ENCODE assay signal across 14 cellular contexts in the genomic region with DNA sequence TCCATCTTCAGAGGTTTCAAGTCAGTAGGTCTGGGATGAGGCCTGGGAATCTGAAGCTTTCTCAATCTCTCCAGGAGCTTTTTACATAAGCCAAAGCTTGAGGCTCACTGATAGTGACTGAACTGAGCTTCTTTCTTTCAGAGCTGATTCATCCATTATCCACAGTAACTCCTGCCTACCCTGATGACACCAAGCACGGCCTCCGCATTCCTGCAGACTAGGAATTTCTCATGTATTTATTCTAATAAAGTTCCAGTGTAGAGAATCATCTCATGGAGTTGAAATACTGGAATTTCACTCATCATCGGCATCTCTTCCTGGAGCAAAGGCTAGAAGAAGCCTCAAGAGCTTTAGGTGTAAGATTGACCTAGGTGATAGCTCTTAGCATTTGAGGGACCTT. TPM values are rescaled to one million over a fixed set of nuclear protein-coding genes. Genes with fewer than 3 reads are reported as not detected.
DNase-seq lines count a peak whose midpoint lies in the region; ATAC-seq and TF ChIP-seq lines count a peak whose summit lies in the region.
"Had no signal": no experiment of that assay in that cellular context is flagged by ENCODE, and none has a peak within 500 bp of the region (broad histone marks: within the 10 kb centered on the region; RNA-seq: fewer than 3 reads in every experiment).

No MANE protein-coding gene starts in this region.

- POLR2A ChIA-PET in MCF 10A (lab: Yijun Ruan, JAX): no interaction called here

- no peaks in the 10 kb centered on the region for H3K27me3 Mint-ChIP-seq in MCF 10A (ENCODE audit: insufficient read depth, unreplicated experiment)

- H3K27me3 ChIP-seq in mammary epithelial cell (ENCODE audit: insufficient read depth, low read length): no peaks in the 10 kb centered on the region
- H3K27me3 ChIP-seq in smooth muscle cell (ENCODE audit: low read depth): no peaks in the 10 kb centered on the region
- H3K27me3 ChIP-seq in upper lobe of right lung: no peaks in the 10 kb centered on the region
- H3K27me3 ChIP-seq: tibial nerve had no signal

- CTCF ChIA-PET in mammary epithelial cell (lab: Charles Lee; ENCODE audit: low non-redundant PET) (no interaction called here), MCF 10A (lab: Yijun Ruan, JAX) (interaction anchor here (0.7 to 5.7 kb wide), 6 partner anchors 8 to 333 kb away, joined by 3 to 27 read pairs (median 4); no protein-coding TSS in a partner anchor)

- intact Hi-C loops in mammary epithelial cell (cut with micrococcal nuclease) (loop anchor here (5.0 to 10.0 kb wide), 3 partner anchors 124 to 992 kb away; no protein-coding TSS in a partner anchor), MCF 10A (cut with micrococcal nuclease) (loop anchor here (5.0 to 10.0 kb wide), 2 partner anchors 454 to 1787 kb away; no protein-coding TSS in a partner anchor), upper lobe of right lung (cut with DNase I) (no loop called here)

- BruUV-seq in mammary epithelial cell (replicated peaks; lab: Mats Ljungman, UMichigan) (no TSS peak), MCF 10A (replicated peaks; lab: Mats Ljungman, UMichigan) (no TSS peak)

- no peak for ATAC-seq in HG02970 (IDR thresholded peaks at IDR 0.05; ENCODE audit: low FRiP score, unreplicated experiment)
- ATAC-seq in upper lobe of right lung: no peak

- no peak overlapping the region for H3K27ac Mint-ChIP-seq in MCF 10A (ENCODE audit: low read depth, unreplicated experiment)

- H3K36me3 ChIP-seq in mammary epithelial cell (ENCODE audit: insufficient read depth, low read length) (no peaks in the 10 kb centered on the region), smooth muscle cell (ENCODE audit: low read depth) (no peaks in the 10 kb centered on the region), upper lobe of right lung (no peaks in the 10 kb centered on the region)
- H3K36me3 ChIP-seq: tibial nerve had no signal

- H3F3A ChIP-seq in smooth muscle cell (ENCODE audit: low read depth): peaks cover 9% of the 10 kb centered on the region

- H3K4me3 ChIP-seq in mammary epithelial cell (replicated peaks in 1 of 3; ENCODE audit: insufficient read depth in 1 of 3, low read depth in 2 of 3, low read length in 3 of 3) (no peak overlapping the region), smooth muscle cell (no peak overlapping the region), upper lobe of right lung (no peak overlapping the region)
- H3K4me3 ChIP-seq: tibial nerve had no signal

- peaks cover 7% of the 10 kb centered on the region for H3K9me3 Mint-ChIP-seq in MCF 10A (ENCODE audit: unreplicated experiment)

- DNase-seq in mammary epithelial cell (peak; percentile 23), MCF 10A (ENCODE audit: unreplicated experiment) (no peak), amniotic epithelial cell (ENCODE audit: low read depth) (peak; percentile 99), glomerular visceral epithelial cell (ENCODE audit: extremely low spot score) (peak; percentile 65), smooth muscle cell (lab: John Stamatoyannopoulos, UW; ENCODE audit: unreplicated experiment) (no peak), upper lobe of right lung (no peak)
- DNase-seq in activated naive CD4-positive, alpha-beta T cell treated with Interleukin-2 at 50 U/mL for 16 hours: no peak
- DNase-seq: activated CD4-positive, alpha-beta T cell treated with anti-CD3 and anti-CD28 coated beads, Interleukin-2, amount 50 U/mL, for 4 hours; erythroblast; Kasumi-1; stimulated activated CD4-positive, alpha-beta T cell treated with anti-CD3 and anti-CD28 coated beads, Interleukin-15, amount 100 ng/mL, for 24 hours had no signal

- no peak overlapping the region for H3K4me2 ChIP-seq in mammary epithelial cell (ENCODE audit: insufficient read depth, low read depth, low read length)
- no peak overlapping the region for H3K4me2 ChIP-seq in smooth muscle cell

- H3K9me3 ChIP-seq in mammary epithelial cell (replicated peaks; ENCODE audit: insufficient read depth, low read length) (no peaks in the 10 kb centered on the region), smooth muscle cell (replicated peaks; ENCODE audit: low read depth) (no peaks in the 10 kb centered on the region), upper lobe of right lung (no peaks in the 10 kb centered on the region)
- H3K9me3 ChIP-seq: tibial nerve had no signal

- H2AFZ ChIP-seq in mammary epithelial cell (ENCODE audit: low read depth, low read length) (no peak overlapping the region), smooth muscle cell (ENCODE audit: low read depth) (no peak overlapping the region)

- H3K79me2 ChIP-seq in mammary epithelial cell (ENCODE audit: insufficient read depth, low read length): no peaks in the 10 kb centered on the region
- no peaks in the 10 kb centered on the region for H3K79me2 ChIP-seq in smooth muscle cell (ENCODE audit: low read depth)

- H3K9ac ChIP-seq in mammary epithelial cell (ENCODE audit: insufficient read depth, low read length) (no peak overlapping the region), smooth muscle cell (ENCODE audit: low read depth) (no peak overlapping the region)

- 96% methylated on average over 3 of the region's 3 CpGs for WGBS in mammary epithelial cell (ENCODE audit: low coverage, missing lambda C conversion rate)
- 14% methylated on average over 3 of the region's 3 CpGs for WGBS in smooth muscle cell (ENCODE audit: low lambda C conversion rate)

- in situ Hi-C loops in mammary epithelial cell (cut with MboI; ENCODE audit: low sequenced_read_pairs in 2 of 2): loop anchor here in 1 of 2 donors (25.0 kb wide), 1 partner anchor 133 kb away; no protein-coding TSS in a partner anchor

- no peak overlapping the region for H3K4me3 Mint-ChIP-seq in MCF 10A (ENCODE audit: unreplicated experiment)

- H3K4me1 ChIP-seq in mammary epithelial cell (ENCODE audit: insufficient read depth, low read length): no peaks in the 10 kb centered on the region
- H3K4me1 ChIP-seq in smooth muscle cell (ENCODE audit: low read depth): no peaks in the 10 kb centered on the region
- H3K4me1 ChIP-seq in upper lobe of right lung: no peaks in the 10 kb centered on the region
- H3K4me1 ChIP-seq: tibial nerve had no signal

- H3K4me1 Mint-ChIP-seq in MCF 10A (ENCODE audit: insufficient read depth, unreplicated experiment): peaks cover 8% of the 10 kb centered on the region

- TF ChIP-seq CTCF in mammary epithelial cell (conservative IDR thresholded peaks at IDR 0.05 in 1 of 2, IDR thresholded peaks at IDR 0.05 in 1 of 2; ENCODE audit: extremely low read depth in 1 of 2, insufficient read depth in 1 of 2, low read depth in 1 of 2, low read length in 2 of 2) (no peak), MCF 10A (IDR thresholded peaks at IDR 0.05; ENCODE audit: unreplicated experiment) (no peak), smooth muscle cell (IDR thresholded peaks at IDR 0.05; ENCODE audit: borderline replicate concordance, insufficient read depth, poor library complexity, severe bottlenecking) (no peak), upper lobe of right lung (IDR thresholded peaks at IDR 0.05) (no peak)

- H4K20me1 ChIP-seq in mammary epithelial cell (ENCODE audit: insufficient read depth, low read length) (no peaks in the 10 kb centered on the region), smooth muscle cell (ENCODE audit: low read depth) (no peaks in the 10 kb centered on the region)

- no peaks in the 10 kb centered on the region for H3K36me3 Mint-ChIP-seq in MCF 10A (ENCODE audit: insufficient read depth, unreplicated experiment)

- H3K27ac ChIP-seq in mammary epithelial cell (ENCODE audit: insufficient read depth, low read depth, low read length) (no peak overlapping the region), smooth muscle cell (ENCODE audit: low read depth) (peak overlapping the region; percentile 85), upper lobe of right lung (no peak overlapping the region)
- H3K27ac ChIP-seq: 22Rv1, tibial nerve had no signal

- dilution Hi-C loops in mammary epithelial cell (cut with HindIII; ENCODE audit: low sequenced_read_pairs): loop anchor here (10.0 kb wide), 1 partner anchor 326 kb away; no protein-coding TSS in a partner anchor

RNA-seq across cellular contexts. Expression of a gene that starts 12.1 kb away (rescaled TPM):
- total RNA-seq in mammary epithelial cell (100 to 1,000 TPM in 1 of 2 donors, 10 to 100 TPM in 1; 71.3 to 121 TPM), MCF 10A (2022) (168 and 180 TPM in 2 replicates), smooth muscle cell (62.5 and 85.3 TPM in 2 replicates), upper lobe of right lung (88.6 TPM)
- polyA plus RNA-seq in mammary epithelial cell (105 TPM), smooth muscle cell (69.2 and 84.4 TPM in 2 replicates)
- 163 TPM for polyA minus RNA-seq in mammary epithelial cell

Comparison
In these comparisons a context has a peak if more than half of its experiments do, and no peak if none do; other contexts are left out.
1. DNase-seq: peak in mammary epithelial cell (single experiment), amniotic epithelial cell (single experiment) and glomerular visceral epithelial cell (single experiment); none in MCF 10A (single experiment), smooth muscle cell (single experiment), activated naive CD4-positive, alpha-beta T cell treated with Interleukin-2 at 50 U/mL for 16 hours (single experiment) and upper lobe of right lung (single experiment).